In genomic region chr6:149499066-149499465, GRCh38 we compare ENCODE assay signal across 9 cellular contexts. TPM values are rescaled to one million over a fixed set of nuclear protein-coding genes. Genes with fewer than 3 reads are reported as not detected.
DNase-seq lines count a peak whose midpoint lies in the region; ATAC-seq, FAIRE-seq and TF ChIP-seq lines count a peak whose summit lies in the region.
"Had no signal": no experiment of that assay in that cellular context is flagged by ENCODE, and none has a peak within 500 bp of the region (broad histone marks: within the 10 kb centered on the region; RNA-seq: fewer than 3 reads in every experiment).

No MANE protein-coding gene starts in this region.

- H3K4me1 ChIP-seq in CD4-positive, alpha-beta memory T cell (ENCODE audit: insufficient read depth, low read length): peaks cover 52% of the 10 kb centered on the region
- no peaks in the 10 kb centered on the region for H3K4me1 ChIP-seq in IMR-90 (ENCODE audit: control insufficient read depth, insufficient read depth, low read length)
- peaks cover 0 to 5% of the 10 kb centered on the region in 2 experiments; a peak in 2 of 5 replicates for H3K4me1 ChIP-seq in K562 (replicated peaks in 1 of 2; ENCODE audit: control insufficient read depth in 2 of 2, insufficient read depth in 2 of 2, low read length in 2 of 2)
- H3K4me1 ChIP-seq in mucosa of descending colon (ENCODE audit: low read depth): peaks cover 19% of the 10 kb centered on the region

- no peaks in the 10 kb centered on the region for H3K9me3 ChIP-seq in CD4-positive, alpha-beta memory T cell (ENCODE audit: control insufficient read depth in 1 of 2, low read length in 2 of 2)
- H3K9me3 ChIP-seq in IMR-90 (ENCODE audit: control insufficient read depth, insufficient read depth, low read length): no peaks in the 10 kb centered on the region
- H3K9me3 ChIP-seq in K562 (replicated peaks; ENCODE audit: control insufficient read depth, insufficient read depth, low read depth, low read length): no peaks in the 10 kb centered on the region
- no peaks in the 10 kb centered on the region for H3K9me3 ChIP-seq in mucosa of descending colon

- H3K23ac ChIP-seq in IMR-90 (ENCODE audit: low read depth, low read length): no peak overlapping the region

- H3K27ac Mint-ChIP-seq in CD4-positive, alpha-beta memory T cell: peak overlapping the region in 6 of 7 donors; percentile 51 to 96 (median 84)

- no peak overlapping the region for H4K5ac ChIP-seq in IMR-90 (ENCODE audit: low read depth, low read length)

- no peaks in the 10 kb centered on the region for H3K27me3 Mint-ChIP-seq in CD4-positive, alpha-beta memory T cell

- TF ChIP-seq CTCF in IMR-90 (conservative IDR thresholded peaks at IDR 0.05; ENCODE audit: low read depth, low read length) (no peak), K562 (IDR thresholded peaks at IDR 0.05 in 2 of 3, conservative IDR thresholded peaks at IDR 0.05 in 1 of 3; ENCODE audit: insufficient read depth in 2 of 3, low read depth in 1 of 3, low read length in 3 of 3) (no peak), mucosa of descending colon (IDR thresholded peaks at IDR 0.05) (no peak), GM20000 (IDR thresholded peaks at IDR 0.05; ENCODE audit: extremely low read depth, missing control alignments) (no peak)

- TF ChIP-seq EP300 in K562 (IDR thresholded peaks at IDR 0.05; ENCODE audit: low read length): no peak

- no peaks in the 10 kb centered on the region for H3K79me2 ChIP-seq in K562 (ENCODE audit: control insufficient read depth, insufficient read depth, low read length)

- H3K27me3 ChIP-seq in CD4-positive, alpha-beta memory T cell (ENCODE audit: insufficient read depth, low read length): no peaks in the 10 kb centered on the region
- no peaks in the 10 kb centered on the region for H3K27me3 ChIP-seq in IMR-90 (ENCODE audit: control insufficient read depth, insufficient read depth, low read length)
- peaks cover 0 to 2% of the 10 kb centered on the region in 2 experiments; a peak in 1 of 5 replicates for H3K27me3 ChIP-seq in K562 (ENCODE audit: control insufficient read depth in 2 of 2, insufficient read depth in 2 of 2, low read length in 2 of 2)

- POLR2A ChIA-PET in CD4-positive, alpha-beta memory T cell (lab: Charles Lee; ENCODE audit: partially characterized antibody): interaction anchor here (0.6 to 1.4 kb wide), 6 partner anchors 9 to 162 kb away, joined by 3 to 10 read pairs (median 4); no protein-coding TSS in a partner anchor
- POLR2A ChIA-PET in IMR-90 (lab: Charles Lee; ENCODE audit: unreplicated experiment): no interaction called here
- POLR2A ChIA-PET in K562 (lab: Yijun Ruan, JAX): interaction anchor here (0.8 kb wide), 2 partner anchors 14 to 471 kb away, joined by 3 to 5 read pairs; no protein-coding TSS in a partner anchor

- no peak overlapping the region for H2BK5ac ChIP-seq in IMR-90 (ENCODE audit: low read depth, low read length, poor library complexity, severe bottlenecking)

- no peak overlapping the region for H2AFZ ChIP-seq in IMR-90 (replicated peaks; ENCODE audit: low read length, poor library complexity)
- H2AFZ ChIP-seq in K562 (ENCODE audit: low read depth, low read length): no peak overlapping the region

- no peak overlapping the region for H3K18ac ChIP-seq in IMR-90 (ENCODE audit: low read depth, low read length)

- H2BK120ac ChIP-seq in IMR-90 (ENCODE audit: low read depth, low read length): no peak overlapping the region

- no peak overlapping the region for H2BK15ac ChIP-seq in IMR-90 (ENCODE audit: low read depth, low read length)

- no peak for DNase-seq in CD4-positive, alpha-beta memory T cell
- DNase-seq in IMR-90 (peak; percentile 98), K562 (ENCODE audit: extremely low read depth in 1 of 4, low spot score in 3 of 4) (no peak), mucosa of descending colon (peak in 1 of 3 donors; percentile 65), GM20000 (ENCODE audit: low spot score) (no peak)
- DNase-seq in stimulated activated CD4-positive, alpha-beta T cell treated with anti-CD3 and anti-CD28 coated beads, Interleukin-4, amount 100 ng/mL, for 24 hours: no peak
- DNase-seq: stimulated activated CD4-positive, alpha-beta T cell treated with anti-CD3 and anti-CD28 coated beads, Interleukin-1b, Interleukin-23, amount 100 ng/mL, for 48 hours had no signal

- TF ChIP-seq RAD21 in IMR-90 (IDR thresholded peaks at IDR 0.05; ENCODE audit: low read length) (no peak), K562 (CRISPR knock-in tag; conservative IDR thresholded peaks at IDR 0.05 in 1 of 2, IDR thresholded peaks at IDR 0.05 in 1 of 2) (no peak)

- peaks cover 29 to 61% (median 40%) of the 10 kb centered on the region in 4 donors for H3K4me1 Mint-ChIP-seq in CD4-positive, alpha-beta memory T cell

- in situ Hi-C loops in IMR-90 (cut with MboI; ENCODE audit: low sequenced_read_pairs) (no loop called here), K562 (cut with MboI) (no loop called here)

- H2BK20ac ChIP-seq in IMR-90 (ENCODE audit: low read depth, low read length): no peak overlapping the region

- H3K9me1 ChIP-seq in IMR-90 (ENCODE audit: insufficient read depth, low read length) (no peaks in the 10 kb centered on the region; the same call in 1 of the 2 replicates), K562 (ENCODE audit: control insufficient read depth, insufficient read depth, low read length) (no peaks in the 10 kb centered on the region)

- H2AK5ac ChIP-seq in IMR-90 (ENCODE audit: low read depth, low read length): no peak overlapping the region

- no peaks in the 10 kb centered on the region for H3K36me3 ChIP-seq in CD4-positive, alpha-beta memory T cell (ENCODE audit: insufficient read depth, low read length)
- H3K36me3 ChIP-seq in IMR-90 (ENCODE audit: control insufficient read depth, insufficient read depth, low read length): peaks cover 2% of the 10 kb centered on the region; the same call in 1 of the 2 replicates
- no peaks in the 10 kb centered on the region for H3K36me3 ChIP-seq in K562 (ENCODE audit: control insufficient read depth, insufficient read depth, low read length)
- no peaks in the 10 kb centered on the region for H3K36me3 ChIP-seq in mucosa of descending colon (ENCODE audit: low read depth)

- intact Hi-C loops in CD4-positive, alpha-beta memory T cell (cut with micrococcal nuclease): loop anchor here (5.0 kb wide), 2 partner anchors 48 to 182 kb away; partner anchors contain the start of genes PPIL4 and TAB2
- intact Hi-C loops in IMR-90 (cut with micrococcal nuclease) (no loop called here), K562 (cut with micrococcal nuclease) (no loop called here), mucosa of descending colon (cut with DNase I, micrococcal nuclease) (no loop called here)

- H3K4me3 ChIP-seq in CD4-positive, alpha-beta memory T cell (ENCODE audit: low read length in 2 of 2): no peak overlapping the region
- H3K4me3 ChIP-seq in IMR-90 (ENCODE audit: insufficient read depth, low read depth, low read length) (no peak overlapping the region), K562 (no peak overlapping the region), mucosa of descending colon (no peak overlapping the region)

- no peaks in the 10 kb centered on the region for H4K20me1 ChIP-seq in IMR-90 (ENCODE audit: insufficient read depth, low read length)
- no peaks in the 10 kb centered on the region for H4K20me1 ChIP-seq in K562 (replicated peaks; ENCODE audit: control insufficient read depth, insufficient read depth, low read length)

- TF ChIP-seq POLR2A in IMR-90 (IDR thresholded peaks at IDR 0.05; ENCODE audit: low read depth, low read length) (no peak), K562 (conservative IDR thresholded peaks at IDR 0.05) (no peak)

- no peak overlapping the region for H3K14ac ChIP-seq in IMR-90 (replicated peaks; ENCODE audit: low read depth, low read length)

- no peak overlapping the region for H3K9ac ChIP-seq in IMR-90 (ENCODE audit: low read depth, low read length)
- no peak overlapping the region for H3K9ac ChIP-seq in K562 (ENCODE audit: insufficient read depth in 1 of 2, low read depth in 2 of 2, low read length in 2 of 2)

- no TSS peak for BruUV-seq in IMR-90 (replicated peaks; lab: Mats Ljungman, UMichigan)
- no TSS peak for BruUV-seq in K562 (replicated peaks; lab: Mats Ljungman, UMichigan)

- dilution Hi-C loops in IMR-90 (cut with HindIII; ENCODE audit: low sequenced_read_pairs, unreplicated experiment): no loop called here

- ATAC-seq in IMR-90 (ENCODE audit: low read depth) (peak; percentile 85), K562 (no peak), mucosa of descending colon (peak; percentile 91), HG03442 (IDR thresholded peaks at IDR 0.05; ENCODE audit: unreplicated experiment) (no peak), HG02798 (IDR thresholded peaks at IDR 0.05; ENCODE audit: poor library complexity, unreplicated experiment) (no peak)

- H3K4me2 ChIP-seq in IMR-90 (ENCODE audit: low read depth, low read length): no peak overlapping the region
- no peak overlapping the region for H3K4me2 ChIP-seq in K562 (ENCODE audit: insufficient read depth, low read length)

- CTCF ChIA-PET in CD4-positive, alpha-beta memory T cell (lab: Charles Lee; ENCODE audit: partially characterized antibody): interaction anchor here (0.7 to 2.7 kb wide), 5 partner anchors 9 to 471 kb away, joined by 3 to 11 read pairs (median 4); partner anchors contain the start of gene ZC3H12D
- CTCF ChIA-PET in IMR-90 (lab: Yijun Ruan, JAX) (interaction anchor here (0.5 to 0.7 kb wide), 4 partner anchors 10 to 493 kb away, joined by 3 to 5 read pairs (median 4); no protein-coding TSS in a partner anchor), K562 (lab: Yijun Ruan, JAX; ENCODE audit: low intra/inter-chr PET ratio) (no interaction called here)

- H3K27ac ChIP-seq in CD4-positive, alpha-beta memory T cell (ENCODE audit: low read depth, low read length): no peak overlapping the region
- H3K27ac ChIP-seq in IMR-90 (ENCODE audit: insufficient read depth, low read length) (peak overlapping the region; percentile 25; the same call in 1 of the 2 replicates), K562 (ENCODE audit: extremely low read depth, low read depth, low read length) (no peak overlapping the region)

- no peak overlapping the region for H4K8ac ChIP-seq in IMR-90 (ENCODE audit: low read depth in 2 of 2, low read length in 2 of 2)

- no CpG with 5 or more reads among the region's 3 CpGs for WGBS in IMR-90 (ENCODE audit: extremely low coverage in 2 of 2, insufficient read length in 1 of 2), 2 experiments
- WGBS in K562 (ENCODE audit: insufficient coverage, low coverage, missing lambda C conversion rate): 66% methylated on average over 3 of the region's 3 CpGs

- no peak overlapping the region for H3K56ac ChIP-seq in IMR-90 (ENCODE audit: extremely low read depth, insufficient read depth, low read length)

- no peak overlapping the region for H2AK9ac ChIP-seq in IMR-90 (replicated peaks; ENCODE audit: low read depth, low read length, poor library complexity)

- no peak overlapping the region for H3K4ac ChIP-seq in IMR-90 (ENCODE audit: low read depth, low read length)

- no peak overlapping the region for H4K91ac ChIP-seq in IMR-90 (ENCODE audit: insufficient read depth, low read depth, low read length)

- peaks cover 0 to under 1% of the 10 kb centered on the region in 2 experiments; a peak in 2 of 4 replicates for H3K79me1 ChIP-seq in IMR-90 (ENCODE audit: low read depth in 1 of 2, low read length in 2 of 2)

- H3K4me3 Mint-ChIP-seq in CD4-positive, alpha-beta memory T cell: no peak overlapping the region

- no peaks in the 10 kb centered on the region for H3K9me3 Mint-ChIP-seq in CD4-positive, alpha-beta memory T cell

- no peak for FAIRE-seq in K562 (lab: Jason Lieb, UNC)

- H3K36me3 Mint-ChIP-seq in CD4-positive, alpha-beta memory T cell: peaks cover 8 to 24% of the 10 kb centered on the region in 2 donors

RNA-seq across cellular contexts. Expression of gene ZC3H12D, which starts 14.3 kb away (rescaled TPM):
- total RNA-seq in CD4-positive, alpha-beta memory T cell: 100 to 1,000 TPM in 1 of 2 experiments, 10 to 100 TPM in 1; 91.5 to 106 TPM
- 1 to 10 TPM; 3.1 to 9.8 TPM for polyA plus RNA-seq in CD4-positive, alpha-beta memory T cell
- total RNA-seq in IMR-90 (2012; rRNA removed) (under 0.01 TPM in 1 of 2 replicates, not detected in the other), K562 (2014; rRNA removed) (not detected in 2 replicates), K562 (2014; rRNA removed; fragmentation: Illumina TruSeq; extraction: Trizol) (0.04 TPM in 1 of 2 replicates, not detected in the other), K562 (2015; rRNA removed; fragmentation: Illumina TruSeq; extraction: Trizol) (0.04 and 0.19 TPM in 2 replicates), K562 (2021) (0.20 and 0.27 TPM in 2 replicates), mucosa of descending colon (1 to 10 TPM; 5.2 to 9.1 (median 8.9) TPM)
- polyA plus RNA-seq in IMR-90 (2012; rRNA removed) (0.07 and 0.12 TPM in 2 replicates), K562 (2011; rRNA removed) (0.06 TPM in 1 of 2 replicates, not detected in the other), K562 (2014; fragmentation: Illumina TruSeq; extraction: Trizol) (0.12 and 0.22 TPM in 2 replicates), K562 (2014; fragmentation: Nextera tagmentation; extraction: Ambion mirVana) (not detected), K562 (2014; rRNA removed) (0.04 and 0.05 TPM in 2 replicates)
- under 0.01 and 0.01 TPM in 2 replicates for polyA plus RNA-seq in IMR-90 (2012; cell fraction: cytosol; rRNA removed)
- polyA plus RNA-seq in IMR-90 (2012; cell fraction: nucleus; rRNA removed; ENCODE audit: low replicate concordance): 0.26 and 0.38 TPM in 2 replicates
- 0.32 and 0.51 TPM in 2 replicates for total RNA-seq in K562 (2011; cell fraction: chromatin; rRNA removed; ENCODE audit: low replicate concordance)
- under 0.01 TPM in 1 of 2 replicates, not detected in the other for total RNA-seq in K562 (2011; cell fraction: nucleolus; rRNA removed)
- 0.15 TPM in 1 of 2 replicates, not detected in the other for total RNA-seq in K562 (2011; cell fraction: nucleoplasm; rRNA removed)
- polyA plus RNA-seq in K562 (2011; cell fraction: cytosol; rRNA removed): 0.04 and 0.25 TPM in 2 replicates
- 0.14 and 0.28 TPM in 2 replicates for polyA plus RNA-seq in K562 (2011; cell fraction: nucleus; rRNA removed)
- polyA plus RNA-seq in K562 (2012): 0.05 and 0.07 TPM in 2 replicates
- polyA minus RNA-seq in K562 (2011; rRNA and poly(A)+ RNA removed): 0.03 TPM in 1 of 2 replicates, not detected in the other
- polyA minus RNA-seq in K562 (2011; cell fraction: cytosol; rRNA and poly(A)+ RNA removed): not detected in 2 replicates
- polyA minus RNA-seq in K562 (2011; cell fraction: nucleus; rRNA and poly(A)+ RNA removed): 0.13 and 0.22 TPM in 2 replicates

RNA-seq across cellular contexts. Expression of gene PPIL4, which starts 46.8 kb away (rescaled TPM):
- total RNA-seq in CD4-positive, alpha-beta memory T cell: 10 to 100 TPM; 33.1 to 35.7 TPM
- 10 to 100 TPM in 1 of 2 donors, 1 to 10 TPM in 1; 10.0 to 14.5 TPM for polyA plus RNA-seq in CD4-positive, alpha-beta memory T cell
- total RNA-seq in IMR-90 (2012; rRNA removed): 13.3 and 29.7 TPM in 2 replicates
- 7.7 and 10.6 TPM in 2 replicates for polyA plus RNA-seq in IMR-90 (2012; rRNA removed)
- 0.62 and 0.77 TPM in 2 replicates for polyA plus RNA-seq in IMR-90 (2012; cell fraction: cytosol; rRNA removed)
- polyA plus RNA-seq in IMR-90 (2012; cell fraction: nucleus; rRNA removed; ENCODE audit: low replicate concordance): 0.53 and 5.0 TPM in 2 replicates
- 10.8 and 40.4 TPM in 2 replicates for total RNA-seq in K562 (2011; cell fraction: chromatin; rRNA removed; ENCODE audit: low replicate concordance)
- 3.9 and 4.8 TPM in 2 replicates for total RNA-seq in K562 (2011; cell fraction: nucleolus; rRNA removed)
- total RNA-seq in K562 (2011; cell fraction: nucleoplasm; rRNA removed): 12.2 and 16.3 TPM in 2 replicates
- total RNA-seq in K562 (2014; rRNA removed): 29.5 and 36.9 TPM in 2 replicates
- 53.7 and 59.5 TPM in 2 replicates for total RNA-seq in K562 (2014; rRNA removed; fragmentation: Illumina TruSeq; extraction: Trizol)
- total RNA-seq in K562 (2015; rRNA removed; fragmentation: Illumina TruSeq; extraction: Trizol): 52.3 and 54.0 TPM in 2 replicates
- total RNA-seq in K562 (2021): 26.9 and 29.1 TPM in 2 replicates
- 11.7 and 14.5 TPM in 2 replicates for polyA plus RNA-seq in K562 (2011; rRNA removed)
- polyA plus RNA-seq in K562 (2011; cell fraction: cytosol; rRNA removed): 1.4 and 4.7 TPM in 2 replicates
- 4.0 and 8.9 TPM in 2 replicates for polyA plus RNA-seq in K562 (2011; cell fraction: nucleus; rRNA removed)
- 17.7 and 23.4 TPM in 2 replicates for polyA plus RNA-seq in K562 (2012)
- 34.9 and 45.9 TPM in 2 replicates for polyA plus RNA-seq in K562 (2014; fragmentation: Illumina TruSeq; extraction: Trizol)
- 10 to 100 TPM; 48.5 to 55.2 TPM for polyA plus RNA-seq in K562 (2014; fragmentation: Nextera tagmentation; extraction: Ambion mirVana)
- 26.4 and 32.2 TPM in 2 replicates for polyA plus RNA-seq in K562 (2014; rRNA removed)
- polyA minus RNA-seq in K562 (2011; rRNA and poly(A)+ RNA removed): 20.1 and 25.6 TPM in 2 replicates
- 11.4 and 13.6 TPM in 2 replicates for polyA minus RNA-seq in K562 (2011; cell fraction: cytosol; rRNA and poly(A)+ RNA removed)
- polyA minus RNA-seq in K562 (2011; cell fraction: nucleus; rRNA and poly(A)+ RNA removed): 6.7 and 10.3 TPM in 2 replicates
- total RNA-seq in mucosa of descending colon: 10 to 100 TPM; 16.4 to 25.6 (median 21.5) TPM

Comparison
In these comparisons a context has a peak if more than half of its experiments do, and no peak if none do; other contexts are left out.
1. ATAC-seq: peak in IMR-90 (single experiment) and mucosa of descending colon (single experiment); none in K562 (single experiment), HG03442 (single experiment) and HG02798 (single experiment).
2. RNA of gene ZC3H12D, which starts 14.3 kb away (total RNA-seq): 91.5 to 106 TPM in CD4-positive, alpha-beta memory T cell; 5.2 to 9.1 TPM in mucosa of descending colon, under 0.01 to 0.51 TPM in K562 and under 0.01 TPM in IMR-90; every median in the first group is over 4 times any median in the second.